Comparison of ENCODE assay signal across 8 cellular contexts in genomic region chr6:24357336-24358218, GRCh38. TPM values are rescaled to one million over a fixed set of nuclear protein-coding genes. Genes with fewer than 3 reads are reported as not detected.
DNase-seq lines count a peak whose midpoint lies in the region; ATAC-seq and TF ChIP-seq lines count a peak whose summit lies in the region.

TSS of gene DCDC2 (minus strand) at chr6:24358059. CDS start at chr6:24357750, 309 bp downstream.

- peak within 1 kb of the TSS; percentile 90 for H2AFZ ChIP-seq in mammary epithelial cell (ENCODE audit: low read depth, low read length)

- H3K79me2 ChIP-seq in mammary epithelial cell (ENCODE audit: insufficient read depth, low read length) = no peaks in the 10 kb centered on the region

- H3K27me3 ChIP-seq in mammary epithelial cell (ENCODE audit: insufficient read depth, low read length) = peaks cover 6% of the 10 kb centered on the region

- H3K4me1 ChIP-seq in mammary epithelial cell (ENCODE audit: insufficient read depth, low read length) = peaks cover 10% of the 10 kb centered on the region

- in situ Hi-C loops in mammary epithelial cell (cut with MboI; ENCODE audit: low sequenced_read_pairs in 2 of 2) = no loop called here

- peak within 1 kb of the TSS; percentile 93 for H3K4me2 ChIP-seq in mammary epithelial cell (ENCODE audit: insufficient read depth, low read depth, low read length)

- BruUV-seq in mammary epithelial cell (replicated peaks; lab: Mats Ljungman, UMichigan) = no TSS peak

- no peak within 1 kb of the TSS for H3K9ac ChIP-seq in mammary epithelial cell (ENCODE audit: insufficient read depth, low read length)

- H4K20me1 ChIP-seq in mammary epithelial cell (ENCODE audit: insufficient read depth, low read length) = no peaks in the 10 kb centered on the region

- dilution Hi-C loops in mammary epithelial cell (cut with HindIII; ENCODE audit: low sequenced_read_pairs) = no loop called here

- no peaks in the 10 kb centered on the region for H3K36me3 ChIP-seq in mammary epithelial cell (ENCODE audit: insufficient read depth, low read length)

- WGBS in mammary epithelial cell (ENCODE audit: low coverage, missing lambda C conversion rate) = 9% methylated on average over 20 of the region's 61 CpGs

- H3K4me3 ChIP-seq in GM12864 (ENCODE audit: low read depth, low read length) = peak within 1 kb of the TSS; percentile 4
- peak within 1 kb of the TSS; percentile 32 to 45 (median 36) for H3K4me3 ChIP-seq in mammary epithelial cell (replicated peaks in 1 of 3; ENCODE audit: insufficient read depth in 1 of 3, low read depth in 2 of 3, low read length in 3 of 3)

- no peak within 1 kb of the TSS for H3K27ac ChIP-seq in mammary epithelial cell (ENCODE audit: insufficient read depth, low read depth, low read length)

- no peak for DNase-seq in GM12864 (ENCODE audit: low read depth)
- DNase-seq in T-helper 2 cell = peak in 4 of 5 experiments; percentile 4 to 47 (median 12)
- peak; percentile 51 for DNase-seq in mammary epithelial cell
- peak; percentile 53 for DNase-seq in left lobe of liver (ENCODE audit: low spot score)
- peak; percentile 5 to 18 (median 14) for DNase-seq in stimulated activated CD4-positive, alpha-beta T cell treated with anti-CD3 and anti-CD28 coated beads, TNF-alpha, amount 100 ng/mL, for 24 hours (ENCODE audit: low read depth in 3 of 3)
- no peak for DNase-seq in medulla oblongata (ENCODE audit: extremely low spot score)
- no peak for DNase-seq in NCI-H2196 (lab: John Stamatoyannopoulos, UW; ENCODE audit: unreplicated experiment)

- ATAC-seq in left lobe of liver = peak; percentile 78
- ATAC-seq in SK-N-SH treated with all-trans-retinoic acid at 6 μM for 48 hours = no peak

- H3K9me3 ChIP-seq in mammary epithelial cell (replicated peaks; ENCODE audit: insufficient read depth, low read length) = no peaks in the 10 kb centered on the region

- TF ChIP-seq CTCF in GM12864 (IDR thresholded peaks at IDR 0.05; ENCODE audit: low read depth, low read length, missing control alignments) = no peak
- TF ChIP-seq CTCF in mammary epithelial cell (conservative IDR thresholded peaks at IDR 0.05 in 1 of 2, IDR thresholded peaks at IDR 0.05 in 1 of 2; ENCODE audit: extremely low read depth in 1 of 2, insufficient read depth in 1 of 2, low read depth in 1 of 2, low read length in 2 of 2) = no peak

- CTCF ChIA-PET in mammary epithelial cell (lab: Charles Lee; ENCODE audit: low non-redundant PET) = no interaction called here

- intact Hi-C loops in mammary epithelial cell (cut with micrococcal nuclease) = no loop called here

TF ChIP-seq in SK-N-SH treated with all-trans-retinoic acid at 6 μM for 48 hours, 23 proteins besides CTCF, POLR2A, EP300 and RAD21:
- TF ChIP-seq PPARA (CRISPR knock-in tag; IDR thresholded peaks at IDR 0.05; ENCODE audit: borderline replicate concordance) (no peak), BACH2 (CRISPR knock-in tag; IDR thresholded peaks at IDR 0.05; ENCODE audit: borderline replicate concordance) (no peak)
TF ChIP-seq in SK-N-SH treated with all-trans-retinoic acid at 6 μM for 48 hours: peak in this region for 0.

RNA-seq across cellular contexts. Expression of gene DCDC2, which starts in this region (rescaled TPM):
- total RNA-seq in mammary epithelial cell (under 1 TPM; 0.17 to 0.38 TPM), left lobe of liver (1.4 TPM)
- 0.02 TPM for polyA plus RNA-seq in mammary epithelial cell
- polyA minus RNA-seq in mammary epithelial cell = not detected

Comparison
In these comparisons a context has a peak if more than half of its experiments do, and no peak if none do; other contexts are left out.
1. Peak in DNase-seq, H3K4me3 ChIP-seq and H3K4me2 ChIP-seq in mammary epithelial cell; RNA of the gene not detected or under 1 TPM.
2. DNase-seq: peak in T-helper 2 cell (4 of 5), left lobe of liver (single experiment) and stimulated activated CD4-positive, alpha-beta T cell treated with anti-CD3 and anti-CD28 coated beads, TNF-alpha, amount 100 ng/mL, for 24 hours (3 of 3); none in GM12864 (single experiment), medulla oblongata (single experiment) and NCI-H2196 (single experiment).